In the genomic region with DNA sequence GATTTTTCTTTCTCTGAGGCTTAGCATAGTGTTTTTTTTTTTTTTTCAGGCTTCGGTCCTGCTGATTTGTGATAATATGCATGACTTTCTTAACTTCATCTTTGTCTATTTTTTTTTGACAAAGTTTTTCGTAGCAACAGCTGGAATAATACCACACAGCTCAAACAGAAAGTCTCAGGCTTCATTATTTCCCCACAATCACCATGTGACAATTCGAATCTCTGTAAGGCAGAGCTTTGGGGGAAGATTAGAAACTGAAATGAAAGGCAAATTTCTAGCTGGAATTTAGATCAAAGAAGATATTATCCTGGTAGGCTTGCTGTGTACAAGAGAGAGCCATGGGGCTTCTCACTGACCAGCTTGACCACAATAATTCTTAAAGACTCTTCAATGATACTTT, we compare ENCODE assay signal across 18 cellular contexts. TPM values are rescaled to one million over a fixed set of nuclear protein-coding genes. Genes with fewer than 3 reads are reported as not detected.
"Had no signal": no experiment of that assay in that cellular context is flagged by ENCODE, and none has a peak within 500 bp of the region (broad histone marks: within the 10 kb centered on the region; RNA-seq: fewer than 3 reads in every experiment).

No MANE protein-coding gene starts in this region.

- H3K9me3 Mint-ChIP-seq: activated CD4-positive, alpha-beta T cell treated with anti-CD3 and anti-CD28 coated beads, Interleukin-2, amount 10 ng/mL, durations not matched to agents 24 days and 14 days; effector memory CD8-positive, alpha-beta T cell had no signal

- DNase-seq: activated CD4-positive, alpha-beta T cell treated with anti-CD3 and anti-CD28 coated beads, Interleukin-2, amount 10 ng/mL, durations not matched to agents 24 days and 14 days; activated CD4-positive, CD25-positive, alpha-beta regulatory T cell; activated naive CD4-positive, alpha-beta T cell; aorta; cerebellar nuclear complex; dermis blood vessel endothelial cell; effector memory CD8-positive, alpha-beta T cell; left colon; midbrain; naive B cell; posterior cingulate gyrus; retina; stimulated activated naive CD8-positive, alpha-beta T cell treated with anti-CD3 and anti-CD28 coated beads, Interleukin-15, Interleukin-2, amounts not matched to agents 100 U/mL and 50 U/mL, for 24 hours; transverse colon had no signal

- H3K36me3 ChIP-seq: breast epithelium, gastroesophageal sphincter, transverse colon had no signal

- H3K27ac ChIP-seq: breast epithelium, epithelial cell of prostate, gastroesophageal sphincter, transverse colon had no signal

- ATAC-seq: effector memory CD8-positive, alpha-beta T cell; gastroesophageal sphincter; left colon; stimulated activated naive CD8-positive, alpha-beta T cell treated with anti-CD3 and anti-CD28 coated beads, Interleukin-15, Interleukin-2, amounts not matched to agents 100 U/mL and 50 U/mL, for 24 hours had no signal

- H3K4me2 ChIP-seq: smooth muscle cell had no signal

- H3K27ac Mint-ChIP-seq: activated CD4-positive, alpha-beta T cell treated with anti-CD3 and anti-CD28 coated beads, Interleukin-2, amount 10 ng/mL, durations not matched to agents 24 days and 14 days; effector memory CD8-positive, alpha-beta T cell; naive B cell had no signal

- H3K4me1 ChIP-seq: breast epithelium had no signal

- H3K9me3 ChIP-seq: breast epithelium, gastroesophageal sphincter, transverse colon had no signal

- H3K27me3 Mint-ChIP-seq: effector memory CD8-positive, alpha-beta T cell had no signal

- H3K4me3 Mint-ChIP-seq: activated CD4-positive, alpha-beta T cell treated with anti-CD3 and anti-CD28 coated beads, Interleukin-2, amount 10 ng/mL, durations not matched to agents 24 days and 14 days; effector memory CD8-positive, alpha-beta T cell had no signal

- H3K4me3 ChIP-seq: breast epithelium, gastroesophageal sphincter, smooth muscle cell, transverse colon had no signal

- H3K36me3 Mint-ChIP-seq: naive B cell had no signal

- H3K27me3 ChIP-seq: breast epithelium, transverse colon had no signal

RNA-seq across cellular contexts. Expression of a gene that starts 12.3 kb away (rescaled TPM):
- total RNA-seq: smooth muscle cell had no signal
